In the genomic region with DNA sequence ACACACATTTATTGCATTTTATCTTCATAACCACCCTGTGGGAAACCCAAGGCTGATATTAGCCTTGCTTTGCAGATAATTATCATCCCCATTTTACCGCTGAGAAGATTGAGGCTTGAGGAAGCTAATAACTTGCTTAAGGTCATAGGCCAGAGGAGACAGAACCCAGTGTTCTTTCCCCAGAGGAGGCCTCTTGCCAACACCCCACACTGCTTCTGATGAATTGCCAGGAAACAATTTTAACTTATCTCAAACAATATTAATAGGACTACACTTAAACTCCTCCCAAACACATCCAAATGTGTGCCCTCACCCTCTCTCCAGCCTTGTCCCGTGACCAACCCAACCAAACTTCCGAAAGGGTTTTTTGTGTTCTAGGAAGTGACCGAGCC, we compare ENCODE assay signal across 9 cellular contexts. TPM values are rescaled to one million over a fixed set of nuclear protein-coding genes. Genes with fewer than 3 reads are reported as not detected.
DNase-seq lines count a peak whose midpoint lies in the region; ATAC-seq, FAIRE-seq and TF ChIP-seq lines count a peak whose summit lies in the region.
"Had no signal": no experiment of that assay in that cellular context is flagged by ENCODE, and none has a peak within 500 bp of the region (broad histone marks: within the 10 kb centered on the region; RNA-seq: fewer than 3 reads in every experiment).

No MANE protein-coding gene starts in this region.

- H3K27ac Mint-ChIP-seq in activated naive CD4-positive, alpha-beta T cell treated with anti-CD3 and anti-CD28 coated beads for 36 hours: peak overlapping the region; percentile 86
- H3K27ac Mint-ChIP-seq in MCF 10A (ENCODE audit: low read depth, unreplicated experiment): peak overlapping the region; percentile 78

- peaks cover 31% of the 10 kb centered on the region for H3K4me1 Mint-ChIP-seq in activated naive CD4-positive, alpha-beta T cell treated with anti-CD3 and anti-CD28 coated beads for 36 hours (ENCODE audit: low read depth)
- H3K4me1 Mint-ChIP-seq in MCF 10A (ENCODE audit: insufficient read depth, unreplicated experiment): peaks cover 24% of the 10 kb centered on the region

- no peaks in the 10 kb centered on the region for H3K36me3 Mint-ChIP-seq in activated naive CD4-positive, alpha-beta T cell treated with anti-CD3 and anti-CD28 coated beads for 36 hours (ENCODE audit: low read depth)
- peaks cover 22% of the 10 kb centered on the region for H3K36me3 Mint-ChIP-seq in MCF 10A (ENCODE audit: insufficient read depth, unreplicated experiment)

- peak overlapping the region; percentile 70 for H3K4me3 Mint-ChIP-seq in activated naive CD4-positive, alpha-beta T cell treated with anti-CD3 and anti-CD28 coated beads for 36 hours
- peak overlapping the region; percentile 61 for H3K4me3 Mint-ChIP-seq in MCF 10A (ENCODE audit: unreplicated experiment)

- H3K27ac ChIP-seq in lower lobe of right lung (peak overlapping the region; percentile 98), urinary bladder (ENCODE audit: low read depth) (peak overlapping the region; percentile 13), foreskin keratinocyte (no peak overlapping the region)

- H3K27me3 ChIP-seq in lower lobe of right lung (ENCODE audit: low read depth): no peaks in the 10 kb centered on the region
- no peaks in the 10 kb centered on the region for H3K27me3 ChIP-seq in foreskin keratinocyte
- H3K27me3 ChIP-seq: BE2C had no signal

- WGBS in urinary bladder: 75% methylated on average over 4 of the region's 4 CpGs

- TF ChIP-seq CTCF in MCF 10A (IDR thresholded peaks at IDR 0.05; ENCODE audit: unreplicated experiment) (no peak), lower lobe of right lung (IDR thresholded peaks at IDR 0.05) (no peak), foreskin keratinocyte (conservative IDR thresholded peaks at IDR 0.05) (no peak)

- FAIRE-seq in GM19239 (lab: Jason Lieb, UNC): no peak

- H3K4me1 ChIP-seq in lower lobe of right lung: peaks cover 43% of the 10 kb centered on the region
- H3K4me1 ChIP-seq in urinary bladder (ENCODE audit: insufficient read depth): no peaks in the 10 kb centered on the region
- peaks cover 22% of the 10 kb centered on the region for H3K4me1 ChIP-seq in foreskin keratinocyte
- H3K4me1 ChIP-seq: BE2C had no signal

- no TSS peak for BruUV-seq in MCF 10A (replicated peaks; lab: Mats Ljungman, UMichigan)

- H3K4me3 ChIP-seq in lower lobe of right lung: peak overlapping the region; percentile 34
- H3K4me3 ChIP-seq in urinary bladder (ENCODE audit: low read depth, low read length): no peak overlapping the region

- H3K36me3 ChIP-seq in lower lobe of right lung (peaks cover 9% of the 10 kb centered on the region), urinary bladder (ENCODE audit: insufficient read depth) (no peaks in the 10 kb centered on the region)

- POLR2A ChIA-PET in MCF 10A (lab: Yijun Ruan, JAX): interaction anchor here (0.6 to 3.3 kb wide), 10 partner anchors 10 to 266 kb away, joined by 3 to 18 read pairs (median 4); no protein-coding TSS in a partner anchor

- no peaks in the 10 kb centered on the region for H3K9me3 Mint-ChIP-seq in activated naive CD4-positive, alpha-beta T cell treated with anti-CD3 and anti-CD28 coated beads for 36 hours
- H3K9me3 Mint-ChIP-seq in MCF 10A (ENCODE audit: unreplicated experiment): no peaks in the 10 kb centered on the region

- intact Hi-C loops in activated naive CD4-positive, alpha-beta T cell treated with anti-CD3 and anti-CD28 coated beads for 36 hours (cut with micrococcal nuclease): loop anchor here (10.0 kb wide), 1 partner anchor 411 kb away; a partner anchor contains a TSS
- intact Hi-C loops in MCF 10A (cut with micrococcal nuclease) (loop anchor here (5.0 kb wide), 1 partner anchor 109 kb away; no protein-coding TSS in a partner anchor), lower lobe of right lung (cut with DNase I) (no loop called here)

- DNase-seq in activated naive CD4-positive, alpha-beta T cell treated with anti-CD3 and anti-CD28 coated beads for 36 hours: no peak
- no peak for DNase-seq in activated naive CD4-positive, alpha-beta T cell treated with anti-CD3 and anti-CD28 coated beads, Interleukin-2, amount 50 U/mL, for 16 hours
- no peak for DNase-seq in MCF 10A (ENCODE audit: unreplicated experiment)
- no peak for DNase-seq in lower lobe of right lung
- DNase-seq in foreskin keratinocyte: no peak
- no peak for DNase-seq in GM19239 (ENCODE audit: insufficient read length, low spot score)

- ATAC-seq in lower lobe of right lung (no peak), GM18873 (IDR thresholded peaks at IDR 0.05; ENCODE audit: low FRiP score, unreplicated experiment) (no peak), foreskin keratinocyte (no peak)

- CTCF ChIA-PET in activated naive CD4-positive, alpha-beta T cell treated with anti-CD3 and anti-CD28 coated beads for 36 hours (lab: Charles Lee): no interaction called here
- CTCF ChIA-PET in MCF 10A (lab: Yijun Ruan, JAX): interaction anchor here (0.7 kb wide), 1 partner anchor 51 kb away, joined by 3 read pairs; no protein-coding TSS in a partner anchor

- no peaks in the 10 kb centered on the region for H3K9me3 ChIP-seq in lower lobe of right lung
- H3K9me3 ChIP-seq: BE2C had no signal

- no peaks in the 10 kb centered on the region for H3K27me3 Mint-ChIP-seq in activated naive CD4-positive, alpha-beta T cell treated with anti-CD3 and anti-CD28 coated beads for 36 hours (ENCODE audit: low read depth)
- no peaks in the 10 kb centered on the region for H3K27me3 Mint-ChIP-seq in MCF 10A (ENCODE audit: insufficient read depth, unreplicated experiment)

RNA-seq across cellular contexts. Expression of a gene that starts 2.1 kb away (rescaled TPM):
- total RNA-seq in activated naive CD4-positive, alpha-beta T cell treated with anti-CD3 and anti-CD28 coated beads for 36 hours: 10 to 100 TPM; 62.4 to 67.7 TPM
- 82.4 and 92.3 TPM in 2 replicates for total RNA-seq in MCF 10A (2022)
- 98.8 TPM for total RNA-seq in lower lobe of right lung
- 77.8 TPM for total RNA-seq in urinary bladder
- 85.4 TPM for polyA plus RNA-seq in urinary bladder
- 66.2 and 70.7 TPM in 2 replicates for total RNA-seq in foreskin keratinocyte
- polyA plus RNA-seq in foreskin keratinocyte: 52.7 and 53.6 TPM in 2 replicates

RNA-seq across cellular contexts. Expression of a gene that starts 15.7 kb away (rescaled TPM):
- total RNA-seq in activated naive CD4-positive, alpha-beta T cell treated with anti-CD3 and anti-CD28 coated beads for 36 hours: 100 to 1,000 TPM; 174 to 177 TPM
- total RNA-seq in MCF 10A (2022) (218 and 237 TPM in 2 replicates), lower lobe of right lung (127 TPM), urinary bladder (51.2 TPM), foreskin keratinocyte (67.0 and 73.2 TPM in 2 replicates)
- polyA plus RNA-seq in urinary bladder (73.3 TPM), foreskin keratinocyte (45.8 and 54.3 TPM in 2 replicates)

RNA-seq across cellular contexts. Expression of a gene that starts 54.4 kb away (rescaled TPM):
- 1,000 to 10,000 TPM; 3,875 to 3,899 TPM for total RNA-seq in activated naive CD4-positive, alpha-beta T cell treated with anti-CD3 and anti-CD28 coated beads for 36 hours
- 3,133 and 3,148 TPM in 2 replicates for total RNA-seq in MCF 10A (2022)
- total RNA-seq in lower lobe of right lung: 1,727 TPM
- total RNA-seq in urinary bladder: 2,031 TPM
- 7,650 TPM for polyA plus RNA-seq in urinary bladder
- 2,272 and 2,558 TPM in 2 replicates for total RNA-seq in foreskin keratinocyte
- 4,454 and 4,471 TPM in 2 replicates for polyA plus RNA-seq in foreskin keratinocyte
